Comparison of ENCODE assay signal across 25 cellular contexts in genomic region chr18:73199151-73199550, GRCh38.
DNase-seq lines count a peak whose midpoint lies in the region; ATAC-seq, FAIRE-seq and TF ChIP-seq lines count a peak whose summit lies in the region.
"Had no signal": no experiment of that assay in that cellular context is flagged by ENCODE, and none has a peak within 500 bp of the region (broad histone marks: within the 10 kb centered on the region; RNA-seq: fewer than 3 reads in every experiment).

No MANE protein-coding gene starts in this region.

- no peaks in the 10 kb centered on the region for H3K9me3 ChIP-seq in GM23248 (ENCODE audit: low read depth)
- H3K9me3 ChIP-seq: adrenal gland, BE2C, testis had no signal

- H3K36me3 ChIP-seq in GM23248 (ENCODE audit: low read depth) = no peaks in the 10 kb centered on the region
- H3K36me3 ChIP-seq in bronchial epithelial cell (ENCODE audit: control insufficient read depth, insufficient read depth, low read length) = no peaks in the 10 kb centered on the region
- H3K36me3 ChIP-seq: adrenal gland, BE2C had no signal

- CTCF ChIA-PET in AG04449 (lab: Yijun Ruan, JAX) = no interaction called here
- CTCF ChIA-PET in HEK293T (lab: Yijun Ruan, JAX) = no interaction called here

- H3F3A ChIP-seq in GM23248 (ENCODE audit: insufficient read depth) = no peaks in the 10 kb centered on the region

- in situ Hi-C loops in GM23248 (cut with MboI) = no loop called here

- DNase-seq in AG04449 (ENCODE audit: low read depth, low spot score) = peak; percentile 9
- peak; percentile 18 for DNase-seq in GM23248
- DNase-seq in bronchial epithelial cell (ENCODE audit: low read depth) = peak; percentile 50
- peak; percentile 16 to 31 for DNase-seq in foreskin fibroblast
- no peak for DNase-seq in HEK293T (ENCODE audit: extremely low spot score)
- DNase-seq in stimulated activated CD4-positive, alpha-beta T cell treated with anti-CD3 and anti-CD28 coated beads, Interleukin-15, amount 100 ng/mL, for 24 hours = no peak
- DNase-seq: activated CD4-positive, alpha-beta memory T cell treated with anti-CD3 and anti-CD28 coated beads for 36 hours; activated CD4-positive, CD25-positive, alpha-beta regulatory T cell treated with anti-CD3 and anti-CD28 coated beads, Interleukin-2, amount 50 U/mL, for 72 hours; activated naive CD4-positive, alpha-beta T cell treated with Interleukin-2 at 50 U/mL for 16 hours; adrenal gland; BE2C; CD8-positive, alpha-beta memory T cell; DMS 273 treated with DMSO at 0.1 percent for 48 hours; effector CD8-positive, alpha-beta T cell; hypothalamus; left colon; NCI-H1048; NCI-H446 treated with DMSO at 0.1 percent for 48 hours; NCI-H82; stimulated activated naive CD8-positive, alpha-beta T cell treated with anti-CD3 and anti-CD28 coated beads, Interleukin-15, Interleukin-2, amounts not matched to agents 100 U/mL and 50 U/mL, for 24 hours; testis had no signal

- no peaks in the 10 kb centered on the region for H3K9me2 ChIP-seq in GM23248 (ENCODE audit: insufficient read depth)

- H3K27me3 ChIP-seq in GM23248 (replicated peaks; ENCODE audit: insufficient read depth) = no peaks in the 10 kb centered on the region
- H3K27me3 ChIP-seq in bronchial epithelial cell (ENCODE audit: control insufficient read depth, insufficient read depth, low read length) = no peaks in the 10 kb centered on the region
- H3K27me3 ChIP-seq: adrenal gland, BE2C, testis had no signal

- no peak for FAIRE-seq in bronchial epithelial cell (lab: Jason Lieb, UNC)
- FAIRE-seq: GM12891, H54 had no signal

- H3K4me2 ChIP-seq in GM23248 (ENCODE audit: unreplicated experiment) = no peak overlapping the region

- ATAC-seq in HG03097 (IDR thresholded peaks at IDR 0.05; ENCODE audit: low FRiP score, unreplicated experiment) (no peak), HG02870 (IDR thresholded peaks at IDR 0.05; ENCODE audit: unreplicated experiment) (no peak)
- ATAC-seq: left colon; stimulated activated naive CD8-positive, alpha-beta T cell treated with anti-CD3 and anti-CD28 coated beads, Interleukin-15, Interleukin-2, amounts not matched to agents 100 U/mL and 50 U/mL, for 24 hours had no signal

- no peaks in the 10 kb centered on the region for H4K20me1 ChIP-seq in GM23248 (ENCODE audit: insufficient read depth)

- H3K27ac ChIP-seq in GM23248 = no peak overlapping the region
- H3K27ac ChIP-seq: adrenal gland, testis had no signal

- H2AFZ ChIP-seq in GM23248 = no peak overlapping the region

- H3K79me2 ChIP-seq in GM23248 (ENCODE audit: insufficient read depth) = no peaks in the 10 kb centered on the region

- no peak overlapping the region for H3K4me3 ChIP-seq in AG04449 (ENCODE audit: low read depth, low read length)
- no peak overlapping the region for H3K4me3 ChIP-seq in GM23248
- no peak overlapping the region for H3K4me3 ChIP-seq in bronchial epithelial cell (ENCODE audit: low read depth, low read length)
- H3K4me3 ChIP-seq in foreskin fibroblast (ENCODE audit: low read depth in 1 of 2, low read length in 2 of 2) = no peak overlapping the region
- H3K4me3 ChIP-seq: adrenal gland, testis had no signal

- H3K4me1 ChIP-seq in GM23248 (ENCODE audit: insufficient read depth) = no peaks in the 10 kb centered on the region
- H3K4me1 ChIP-seq: adrenal gland, BE2C, testis had no signal

- no peak for TF ChIP-seq CTCF in AG04449 (IDR thresholded peaks at IDR 0.05; ENCODE audit: insufficient read depth, low read length, missing control alignments)
- no peak for TF ChIP-seq CTCF in bronchial epithelial cell (IDR thresholded peaks at IDR 0.05; ENCODE audit: insufficient read depth, low read length, severe bottlenecking)
- no peak for TF ChIP-seq CTCF in foreskin fibroblast (IDR thresholded peaks at IDR 0.05; ENCODE audit: low read depth, low read length)

- no peak overlapping the region for H3K9ac ChIP-seq in GM23248

- 15 to 16% methylated on average over 1 of the region's 1 CpG for WGBS in GM23248 (ENCODE audit: low coverage in 1 of 2, low lambda C conversion rate in 2 of 2, missing lambda C conversion rate in 2 of 2), 2 experiments

- POLR2A ChIA-PET in AG04449 (lab: Yijun Ruan, JAX) = no interaction called here
- POLR2A ChIA-PET in HEK293T (lab: Yijun Ruan, JAX) = no interaction called here

TF ChIP-seq in HEK293T, 16 proteins besides CTCF, POLR2A, EP300 and RAD21:
- TF ChIP-seq SUZ12 (IDR thresholded peaks at IDR 0.05) (no peak), SP1 (IDR thresholded peaks at IDR 0.05) (no peak), NFRKB (IDR thresholded peaks at IDR 0.05) (no peak), ARNT (IDR thresholded peaks at IDR 0.05) (no peak), BHLHE40 (IDR thresholded peaks at IDR 0.05; ENCODE audit: borderline replicate concordance) (no peak), ELF4 (IDR thresholded peaks at IDR 0.05) (no peak), FOXM1 (IDR thresholded peaks at IDR 0.05; ENCODE audit: borderline replicate concordance) (no peak), HDGF (IDR thresholded peaks at IDR 0.05; ENCODE audit: borderline replicate concordance) (no peak), ZNF384 (IDR thresholded peaks at IDR 0.05) (no peak), L3MBTL2 (conservative IDR thresholded peaks at IDR 0.05) (no peak), PKNOX1 (IDR thresholded peaks at IDR 0.05) (no peak), CTBP1 (IDR thresholded peaks at IDR 0.05; ENCODE audit: borderline replicate concordance) (no peak), LEF1 (IDR thresholded peaks at IDR 0.05; ENCODE audit: borderline replicate concordance) (no peak), FOXK2 (IDR thresholded peaks at IDR 0.05) (no peak), TARDBP (IDR thresholded peaks at IDR 0.05) (no peak), FOXA1 (IDR thresholded peaks at IDR 0.05) (no peak)

Comparison
In these comparisons a context has a peak if more than half of its experiments do, and no peak if none do; other contexts are left out.
1. DNase-seq: peak in AG04449 (single experiment), GM23248 (single experiment), bronchial epithelial cell (single experiment) and foreskin fibroblast (2 of 2); none in HEK293T (single experiment) and stimulated activated CD4-positive, alpha-beta T cell treated with anti-CD3 and anti-CD28 coated beads, Interleukin-15, amount 100 ng/mL, for 24 hours (single experiment).